ENCODE assay signal across 1 cellular context in the genomic region with DNA sequence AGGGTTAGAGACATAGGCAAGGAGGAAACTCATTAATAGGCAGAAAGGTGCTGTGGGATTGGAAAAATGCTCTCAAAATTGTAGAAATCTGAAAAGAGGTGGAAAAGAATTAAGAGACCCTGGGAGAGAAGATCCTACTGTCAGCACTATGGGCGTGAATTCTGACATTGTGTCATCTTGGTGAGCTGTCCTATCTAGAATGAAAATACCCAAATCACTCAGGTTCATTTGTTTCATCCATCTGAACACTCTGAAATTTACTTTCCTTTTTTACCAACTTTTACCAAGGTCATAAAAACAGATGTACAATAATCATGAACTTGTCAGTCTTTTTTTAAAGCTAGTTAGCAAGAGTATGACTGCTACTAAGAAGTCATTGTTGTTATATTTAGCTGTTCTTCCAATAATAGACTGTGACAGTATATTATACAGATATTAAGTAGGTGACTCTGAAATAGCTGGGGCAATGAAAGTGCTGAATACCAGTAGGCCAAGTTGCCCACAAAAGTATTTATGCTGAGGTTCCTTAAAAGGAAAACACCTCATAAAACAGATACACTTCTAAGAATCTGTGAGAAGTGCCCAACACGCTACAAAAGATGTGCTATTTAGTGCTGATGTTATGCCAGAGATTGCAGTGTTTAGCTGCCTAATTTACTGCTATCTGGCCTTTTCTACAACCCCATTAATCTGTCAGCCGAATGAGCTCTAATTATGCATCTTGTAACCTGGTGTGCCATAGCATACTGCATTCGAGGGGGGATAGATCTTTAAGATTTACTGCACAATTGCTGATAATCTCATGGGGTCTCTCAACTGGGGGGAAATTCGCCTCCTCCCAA.
TF ChIP-seq lines count a peak whose summit lies in the region.

No MANE protein-coding gene starts in this region.

TF ChIP-seq in HEK293, 187 proteins besides CTCF, POLR2A, EP300 and RAD21 (continued from another document and continues in another):
- TF ChIP-seq ZNF629 (tag by site-specific recombination; IDR thresholded peaks at IDR 0.05) (no peak), SP3 (tag by site-specific recombination; IDR thresholded peaks at IDR 0.05) (no peak), ZNF133 (tag by site-specific recombination; IDR thresholded peaks at IDR 0.05) (no peak), ZNF76 (tag by site-specific recombination; IDR thresholded peaks at IDR 0.05; ENCODE audit: borderline replicate concordance, low read depth) (no peak), ZNF571 (tag by site-specific recombination; IDR thresholded peaks at IDR 0.05) (no peak), ZNF19 (tag by site-specific recombination; IDR thresholded peaks at IDR 0.05; ENCODE audit: low read depth) (no peak), ZNF660 (tag by site-specific recombination; IDR thresholded peaks at IDR 0.05) (no peak), ZBTB11 (tag by site-specific recombination; conservative IDR thresholded peaks at IDR 0.05; ENCODE audit: low read depth) (no peak), GLIS1 (tag by site-specific recombination; IDR thresholded peaks at IDR 0.05) (no peak), BCL11B (tag by site-specific recombination; IDR thresholded peaks at IDR 0.05; ENCODE audit: low read depth) (no peak), ZNF785 (tag by site-specific recombination; IDR thresholded peaks at IDR 0.05) (no peak), ZSCAN23 (tag by site-specific recombination; IDR thresholded peaks at IDR 0.05) (no peak), ZNF544 (tag by site-specific recombination; IDR thresholded peaks at IDR 0.05) (no peak), ZNF394 (tag by site-specific recombination; IDR thresholded peaks at IDR 0.05; ENCODE audit: borderline replicate concordance) (no peak), ZNF843 (tag by site-specific recombination; IDR thresholded peaks at IDR 0.05) (peak; percentile 79), ZSCAN30 (tag by site-specific recombination; IDR thresholded peaks at IDR 0.05) (0 out of 2 replicates have a peak, but pooled peaks have one; percentile 36), ZNF514 (tag by site-specific recombination; IDR thresholded peaks at IDR 0.05) (no peak), ZBTB26 (tag by site-specific recombination; optimal IDR thresholded peaks at IDR 0.05) (no peak), ZNF341 (tag by site-specific recombination; IDR thresholded peaks at IDR 0.05; ENCODE audit: low read depth) (no peak), SALL2 (tag by site-specific recombination; IDR thresholded peaks at IDR 0.05; ENCODE audit: borderline replicate concordance) (no peak), IKZF3 (tag by site-specific recombination; IDR thresholded peaks at IDR 0.05) (peak; percentile 68), ZNF174 (tag by site-specific recombination; IDR thresholded peaks at IDR 0.05) (0 out of 2 replicates have a peak, but pooled peaks have one; percentile 13), ZNF24 (tag by site-specific recombination; IDR thresholded peaks at IDR 0.05) (no peak), ZNF248 (tag by site-specific recombination; IDR thresholded peaks at IDR 0.05) (no peak), KLF10 (tag by site-specific recombination; IDR thresholded peaks at IDR 0.05) (no peak), GLI4 (tag by site-specific recombination; IDR thresholded peaks at IDR 0.05) (no peak), ZNF473 (tag by site-specific recombination; IDR thresholded peaks at IDR 0.05) (no peak), SP7 (tag by site-specific recombination; IDR thresholded peaks at IDR 0.05) (peak; percentile 85), ZNF202 (tag by site-specific recombination; IDR thresholded peaks at IDR 0.05; ENCODE audit: borderline replicate concordance) (no peak), ZBTB21 (tag by site-specific recombination; IDR thresholded peaks at IDR 0.05) (no peak), ZFHX2 (tag by site-specific recombination; conservative IDR thresholded peaks at IDR 0.05) (no peak), ZNF274 (IDR thresholded peaks at IDR 0.05; ENCODE audit: low read length) (no peak), ZNF274 (tag by site-specific recombination; IDR thresholded peaks at IDR 0.05; ENCODE audit: borderline replicate concordance) (no peak), ZNF518A (tag by site-specific recombination; conservative IDR thresholded peaks at IDR 0.05; ENCODE audit: low read depth) (0 out of 2 replicates have a peak, but pooled peaks have one; percentile 14), MYNN (tag by site-specific recombination; IDR thresholded peaks at IDR 0.05; ENCODE audit: borderline replicate concordance) (no peak), ZNF26 (tag by site-specific recombination; IDR thresholded peaks at IDR 0.05) (no peak)
- TF ChIP-seq, protein P1, sequence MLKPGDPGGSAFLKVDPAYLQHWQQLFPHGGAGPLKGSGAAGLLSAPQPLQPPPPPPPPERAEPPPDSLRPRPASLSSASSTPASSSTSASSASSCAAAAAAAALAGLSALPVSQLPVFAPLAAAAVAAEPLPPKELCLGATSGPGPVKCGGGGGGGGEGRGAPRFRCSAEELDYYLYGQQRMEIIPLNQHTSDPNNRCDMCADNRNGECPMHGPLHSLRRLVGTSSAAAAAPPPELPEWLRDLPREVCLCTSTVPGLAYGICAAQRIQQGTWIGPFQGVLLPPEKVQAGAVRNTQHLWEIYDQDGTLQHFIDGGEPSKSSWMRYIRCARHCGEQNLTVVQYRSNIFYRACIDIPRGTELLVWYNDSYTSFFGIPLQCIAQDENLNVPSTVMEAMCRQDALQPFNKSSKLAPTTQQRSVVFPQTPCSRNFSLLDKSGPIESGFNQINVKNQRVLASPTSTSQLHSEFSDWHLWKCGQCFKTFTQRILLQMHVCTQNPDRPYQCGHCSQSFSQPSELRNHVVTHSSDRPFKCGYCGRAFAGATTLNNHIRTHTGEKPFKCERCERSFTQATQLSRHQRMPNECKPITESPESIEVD (tag by site-specific recombination; IDR thresholded peaks at IDR 0.05), result 0 out of 2 replicates have a peak, but pooled peaks have one; percentile 49
- TF ChIP-seq, protein P2, sequence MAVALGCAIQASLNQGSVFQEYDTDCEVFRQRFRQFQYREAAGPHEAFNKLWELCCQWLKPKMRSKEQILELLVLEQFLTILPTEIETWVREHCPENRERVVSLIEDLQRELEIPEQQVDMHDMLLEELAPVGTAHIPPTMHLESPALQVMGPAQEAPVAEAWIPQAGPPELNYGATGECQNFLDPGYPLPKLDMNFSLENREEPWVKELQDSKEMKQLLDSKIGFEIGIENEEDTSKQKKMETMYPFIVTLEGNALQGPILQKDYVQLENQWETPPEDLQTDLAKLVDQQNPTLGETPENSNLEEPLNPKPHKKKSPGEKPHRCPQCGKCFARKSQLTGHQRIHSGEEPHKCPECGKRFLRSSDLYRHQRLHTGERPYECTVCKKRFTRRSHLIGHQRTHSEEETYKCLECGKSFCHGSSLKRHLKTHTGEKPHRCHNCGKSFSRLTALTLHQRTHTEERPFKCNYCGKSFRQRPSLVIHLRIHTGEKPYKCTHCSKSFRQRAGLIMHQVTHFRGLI (tag by site-specific recombination; IDR thresholded peaks at IDR 0.05), result peak; percentile 46; the same call in 1 of the 2 replicates
- TF ChIP-seq, protein P3, sequence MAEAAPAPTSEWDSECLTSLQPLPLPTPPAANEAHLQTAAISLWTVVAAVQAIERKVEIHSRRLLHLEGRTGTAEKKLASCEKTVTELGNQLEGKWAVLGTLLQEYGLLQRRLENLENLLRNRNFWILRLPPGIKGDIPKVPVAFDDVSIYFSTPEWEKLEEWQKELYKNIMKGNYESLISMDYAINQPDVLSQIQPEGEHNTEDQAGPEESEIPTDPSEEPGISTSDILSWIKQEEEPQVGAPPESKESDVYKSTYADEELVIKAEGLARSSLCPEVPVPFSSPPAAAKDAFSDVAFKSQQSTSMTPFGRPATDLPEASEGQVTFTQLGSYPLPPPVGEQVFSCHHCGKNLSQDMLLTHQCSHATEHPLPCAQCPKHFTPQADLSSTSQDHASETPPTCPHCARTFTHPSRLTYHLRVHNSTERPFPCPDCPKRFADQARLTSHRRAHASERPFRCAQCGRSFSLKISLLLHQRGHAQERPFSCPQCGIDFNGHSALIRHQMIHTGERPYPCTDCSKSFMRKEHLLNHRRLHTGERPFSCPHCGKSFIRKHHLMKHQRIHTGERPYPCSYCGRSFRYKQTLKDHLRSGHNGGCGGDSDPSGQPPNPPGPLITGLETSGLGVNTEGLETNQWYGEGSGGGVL (tag by site-specific recombination; IDR thresholded peaks at IDR 0.05), result peak; percentile 63
- TF ChIP-seq, protein P4, sequence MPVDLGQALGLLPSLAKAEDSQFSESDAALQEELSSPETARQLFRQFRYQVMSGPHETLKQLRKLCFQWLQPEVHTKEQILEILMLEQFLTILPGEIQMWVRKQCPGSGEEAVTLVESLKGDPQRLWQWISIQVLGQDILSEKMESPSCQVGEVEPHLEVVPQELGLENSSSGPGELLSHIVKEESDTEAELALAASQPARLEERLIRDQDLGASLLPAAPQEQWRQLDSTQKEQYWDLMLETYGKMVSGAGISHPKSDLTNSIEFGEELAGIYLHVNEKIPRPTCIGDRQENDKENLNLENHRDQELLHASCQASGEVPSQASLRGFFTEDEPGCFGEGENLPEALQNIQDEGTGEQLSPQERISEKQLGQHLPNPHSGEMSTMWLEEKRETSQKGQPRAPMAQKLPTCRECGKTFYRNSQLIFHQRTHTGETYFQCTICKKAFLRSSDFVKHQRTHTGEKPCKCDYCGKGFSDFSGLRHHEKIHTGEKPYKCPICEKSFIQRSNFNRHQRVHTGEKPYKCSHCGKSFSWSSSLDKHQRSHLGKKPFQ (tag by site-specific recombination; IDR thresholded peaks at IDR 0.05), result 0 out of 2 replicates have a peak, but pooled peaks have one; percentile 9
